Comparison of ENCODE assay signal across 18 cellular contexts in genomic region chr5:142512041-142512679, GRCh38.
A peak's percentile ranks its signal among the peaks of the same experiment; 100 is the strongest.
DNase-seq lines count a peak whose midpoint lies in the region; ATAC-seq and TF ChIP-seq lines count a peak whose summit lies in the region.
"Had no signal": no experiment of that assay in that cellular context is flagged by ENCODE, and none has a peak within 500 bp of the region (broad histone marks: within the 10 kb centered on the region; RNA-seq: fewer than 3 reads in every experiment).

No MANE protein-coding gene starts in this region.

- no peak for DNase-seq in MCF 10A (ENCODE audit: unreplicated experiment)
- DNase-seq in mammary epithelial cell, result no peak
- DNase-seq in left cardiac atrium, result peak; percentile 32
- DNase-seq in neural progenitor cell (ENCODE audit: low spot score), result peak; percentile 31
- peak; percentile 20 to 26 for DNase-seq in uterus
- DNase-seq: activated CD4-positive, alpha-beta T cell treated with anti-CD3 and anti-CD28 coated beads for 48 hours; activated T-cell treated with anti-CD3 and anti-CD28 coated beads, Interleukin-2, amount 50 U/mL, for 4 hours; CD4-positive, alpha-beta memory T cell; cortex of kidney; NCI-H2029; NCI-H82; pancreas had no signal

- H3K27me3 Mint-ChIP-seq in MCF 10A (ENCODE audit: insufficient read depth, unreplicated experiment) (no peaks in the 10 kb centered on the region), neural progenitor cell (ENCODE audit: insufficient read depth, low read depth) (no peaks in the 10 kb centered on the region)
- H3K27me3 Mint-ChIP-seq: CD4-positive, alpha-beta memory T cell had no signal

- H3K27ac ChIP-seq in mammary epithelial cell (ENCODE audit: insufficient read depth, low read depth, low read length) (no peak overlapping the region), neural progenitor cell (no peak overlapping the region), uterus (no peak overlapping the region)
- H3K27ac ChIP-seq: 22Rv1, pancreas had no signal

- in situ Hi-C loops in mammary epithelial cell (cut with MboI; ENCODE audit: low sequenced_read_pairs in 2 of 2), result no loop called here

- H4K20me1 ChIP-seq in mammary epithelial cell (ENCODE audit: insufficient read depth, low read length) (no peaks in the 10 kb centered on the region), neural progenitor cell (ENCODE audit: low read depth) (no peaks in the 10 kb centered on the region)

- ATAC-seq in left cardiac atrium (peak; percentile 75 to 90), HG03565 (IDR thresholded peaks at IDR 0.05; ENCODE audit: unreplicated experiment) (no peak), GM18870 (IDR thresholded peaks at IDR 0.05; ENCODE audit: unreplicated experiment) (no peak), HG03521 (IDR thresholded peaks at IDR 0.05; ENCODE audit: unreplicated experiment) (no peak)
- ATAC-seq: activated T-cell treated with anti-CD3 and anti-CD28 coated beads, Interleukin-2, amount 50 U/mL, for 4 hours; esophagus mucosa; GM12878; pancreas had no signal

- H3K9me3 ChIP-seq in mammary epithelial cell (replicated peaks; ENCODE audit: insufficient read depth, low read length) (no peaks in the 10 kb centered on the region), neural progenitor cell (ENCODE audit: low read depth) (no peaks in the 10 kb centered on the region), uterus (peaks cover 0 to 3% of the 10 kb centered on the region in 2 donors)
- H3K9me3 ChIP-seq: pancreas had no signal

- TF ChIP-seq POLR2A in uterus (IDR thresholded peaks at IDR 0.05), result no peak

- no peak overlapping the region for H3K4me2 ChIP-seq in mammary epithelial cell (ENCODE audit: insufficient read depth, low read depth, low read length)
- H3K4me2 ChIP-seq in neural progenitor cell, result no peak overlapping the region

- H3K27ac Mint-ChIP-seq in MCF 10A (ENCODE audit: low read depth, unreplicated experiment) (peak overlapping the region; percentile 40), neural progenitor cell (no peak overlapping the region)
- H3K27ac Mint-ChIP-seq: CD4-positive, alpha-beta memory T cell had no signal

- no peak overlapping the region for H3K9ac ChIP-seq in mammary epithelial cell (ENCODE audit: insufficient read depth, low read length)
- no peak overlapping the region for H3K9ac ChIP-seq in neural progenitor cell

- no peak overlapping the region for H2AFZ ChIP-seq in mammary epithelial cell (ENCODE audit: low read depth, low read length)
- H2AFZ ChIP-seq in neural progenitor cell (replicated peaks), result no peak overlapping the region

- H3K4me3 ChIP-seq in mammary epithelial cell (replicated peaks in 1 of 3; ENCODE audit: insufficient read depth in 1 of 3, low read depth in 2 of 3, low read length in 3 of 3) (no peak overlapping the region), neural progenitor cell (no peak overlapping the region), uterus (no peak overlapping the region)
- H3K4me3 ChIP-seq: GM12878, pancreas had no signal

- TF ChIP-seq CTCF in MCF 10A (IDR thresholded peaks at IDR 0.05; ENCODE audit: unreplicated experiment), result no peak
- TF ChIP-seq CTCF in mammary epithelial cell (conservative IDR thresholded peaks at IDR 0.05 in 1 of 2, IDR thresholded peaks at IDR 0.05 in 1 of 2; ENCODE audit: extremely low read depth in 1 of 2, insufficient read depth in 1 of 2, low read depth in 1 of 2, low read length in 2 of 2), result no peak
- no peak for TF ChIP-seq CTCF in neural progenitor cell (IDR thresholded peaks at IDR 0.05)
- no peak for TF ChIP-seq CTCF in uterus (IDR thresholded peaks at IDR 0.05)

- H3K36me3 Mint-ChIP-seq in MCF 10A (ENCODE audit: insufficient read depth, unreplicated experiment), result peaks cover 9% of the 10 kb centered on the region
- peaks cover 6% of the 10 kb centered on the region for H3K36me3 Mint-ChIP-seq in neural progenitor cell

- H3F3A ChIP-seq in neural progenitor cell (ENCODE audit: low read depth), result peaks cover 7% of the 10 kb centered on the region

- peaks cover 8% of the 10 kb centered on the region for H3K4me1 ChIP-seq in mammary epithelial cell (ENCODE audit: insufficient read depth, low read length)
- peaks cover 13% of the 10 kb centered on the region for H3K4me1 ChIP-seq in neural progenitor cell
- H3K4me1 ChIP-seq in uterus, result no peaks in the 10 kb centered on the region

- CTCF ChIA-PET in MCF 10A (lab: Yijun Ruan, JAX), result interaction anchor here (0.5 to 0.6 kb wide), 5 partner anchors 98 to 977 kb away, joined by 3 to 4 read pairs (median 4); no protein-coding TSS in a partner anchor
- CTCF ChIA-PET in mammary epithelial cell (lab: Charles Lee; ENCODE audit: low non-redundant PET), result no interaction called here

- H3K36me3 ChIP-seq in mammary epithelial cell (ENCODE audit: insufficient read depth, low read length) (no peaks in the 10 kb centered on the region), neural progenitor cell (no peaks in the 10 kb centered on the region), uterus (no peaks in the 10 kb centered on the region)
- H3K36me3 ChIP-seq: pancreas had no signal

- peaks cover 12% of the 10 kb centered on the region for H3K9me3 Mint-ChIP-seq in MCF 10A (ENCODE audit: unreplicated experiment)
- H3K9me3 Mint-ChIP-seq in neural progenitor cell, result peaks cover 8% of the 10 kb centered on the region

- H3K79me2 ChIP-seq in mammary epithelial cell (ENCODE audit: insufficient read depth, low read length) (no peaks in the 10 kb centered on the region), neural progenitor cell (ENCODE audit: low read depth) (no peaks in the 10 kb centered on the region)

- 90% methylated on average over 11 of the region's 11 CpGs for WGBS in mammary epithelial cell (ENCODE audit: low coverage, missing lambda C conversion rate)

- no TSS peak for BruUV-seq in MCF 10A (replicated peaks; lab: Mats Ljungman, UMichigan)
- no TSS peak for BruUV-seq in mammary epithelial cell (replicated peaks; lab: Mats Ljungman, UMichigan)

- POLR2A ChIA-PET in MCF 10A (lab: Yijun Ruan, JAX), result interaction anchor here (0.6 to 0.8 kb wide), 2 partner anchors 12 to 286 kb away, joined by 3 read pairs; no protein-coding TSS in a partner anchor

- dilution Hi-C loops in mammary epithelial cell (cut with HindIII; ENCODE audit: low sequenced_read_pairs), result no loop called here

- H3K4me1 Mint-ChIP-seq in MCF 10A (ENCODE audit: insufficient read depth, unreplicated experiment) (peaks cover 7% of the 10 kb centered on the region), neural progenitor cell (peaks cover 39% of the 10 kb centered on the region)

- H3K27me3 ChIP-seq in mammary epithelial cell (ENCODE audit: insufficient read depth, low read length), result no peaks in the 10 kb centered on the region
- no peaks in the 10 kb centered on the region for H3K27me3 ChIP-seq in neural progenitor cell
- no peaks in the 10 kb centered on the region for H3K27me3 ChIP-seq in uterus
- H3K27me3 ChIP-seq: pancreas had no signal

- H3K4me3 Mint-ChIP-seq in MCF 10A (ENCODE audit: unreplicated experiment), result no peak overlapping the region
- H3K4me3 Mint-ChIP-seq in neural progenitor cell, result no peak overlapping the region
- H3K4me3 Mint-ChIP-seq: activated T-cell treated with anti-CD3 and anti-CD28 coated beads, Interleukin-2, amount 50 U/mL, for 4 hours; CD4-positive, alpha-beta memory T cell had no signal

- intact Hi-C loops in MCF 10A (cut with micrococcal nuclease), result no loop called here
- intact Hi-C loops in mammary epithelial cell (cut with micrococcal nuclease), result no loop called here
- intact Hi-C loops in left cardiac atrium (cut with DNase I), result no loop called here
- intact Hi-C loops in uterus (cut with DNase I; ENCODE audit: low total_unique reads), result no loop called here

Comparison
In these comparisons a context has a peak if more than half of its experiments do, and no peak if none do; other contexts are left out.
1. DNase-seq: peak in left cardiac atrium (single experiment), neural progenitor cell (single experiment) and uterus (2 of 2); none in MCF 10A (single experiment) and mammary epithelial cell (single experiment).
2. ATAC-seq: peak in left cardiac atrium (2 of 2); none in HG03565 (single experiment), GM18870 (single experiment) and HG03521 (single experiment).